In the genomic region with DNA sequence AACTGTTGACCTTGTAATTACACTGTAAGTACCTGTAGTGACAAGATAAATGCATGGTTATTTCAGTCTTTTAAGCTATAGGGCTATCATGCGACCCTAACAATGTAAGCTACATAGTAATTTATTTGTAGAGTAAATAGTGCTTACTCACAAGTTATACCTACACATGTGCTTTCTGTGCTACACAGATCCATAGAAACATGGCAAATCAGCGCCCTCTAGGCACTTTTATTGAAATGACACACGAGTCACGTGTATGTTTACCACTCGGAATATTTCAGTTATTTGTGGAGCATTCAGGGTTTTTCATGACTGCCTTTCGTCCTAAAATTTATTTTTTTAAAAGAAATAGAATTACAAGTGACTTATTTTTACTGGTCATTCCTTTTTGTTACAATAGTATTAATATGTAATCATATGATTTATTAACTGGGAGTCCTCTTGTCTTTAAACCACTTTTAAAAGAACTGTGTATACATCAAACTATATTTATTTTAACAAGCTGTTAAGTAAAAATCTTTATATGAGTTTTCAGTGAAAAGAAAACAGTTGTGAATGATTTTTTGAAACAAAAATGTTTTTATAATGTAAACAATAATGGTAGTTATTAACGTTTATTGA, we compare ENCODE assay signal across 1 cellular context.
TF ChIP-seq lines count a peak whose summit lies in the region.

No MANE protein-coding gene starts in this region.

TF ChIP-seq in HepG2, 621 proteins besides CTCF, POLR2A, EP300 and RAD21 (continued from another document):
- TF ChIP-seq, protein P1, sequence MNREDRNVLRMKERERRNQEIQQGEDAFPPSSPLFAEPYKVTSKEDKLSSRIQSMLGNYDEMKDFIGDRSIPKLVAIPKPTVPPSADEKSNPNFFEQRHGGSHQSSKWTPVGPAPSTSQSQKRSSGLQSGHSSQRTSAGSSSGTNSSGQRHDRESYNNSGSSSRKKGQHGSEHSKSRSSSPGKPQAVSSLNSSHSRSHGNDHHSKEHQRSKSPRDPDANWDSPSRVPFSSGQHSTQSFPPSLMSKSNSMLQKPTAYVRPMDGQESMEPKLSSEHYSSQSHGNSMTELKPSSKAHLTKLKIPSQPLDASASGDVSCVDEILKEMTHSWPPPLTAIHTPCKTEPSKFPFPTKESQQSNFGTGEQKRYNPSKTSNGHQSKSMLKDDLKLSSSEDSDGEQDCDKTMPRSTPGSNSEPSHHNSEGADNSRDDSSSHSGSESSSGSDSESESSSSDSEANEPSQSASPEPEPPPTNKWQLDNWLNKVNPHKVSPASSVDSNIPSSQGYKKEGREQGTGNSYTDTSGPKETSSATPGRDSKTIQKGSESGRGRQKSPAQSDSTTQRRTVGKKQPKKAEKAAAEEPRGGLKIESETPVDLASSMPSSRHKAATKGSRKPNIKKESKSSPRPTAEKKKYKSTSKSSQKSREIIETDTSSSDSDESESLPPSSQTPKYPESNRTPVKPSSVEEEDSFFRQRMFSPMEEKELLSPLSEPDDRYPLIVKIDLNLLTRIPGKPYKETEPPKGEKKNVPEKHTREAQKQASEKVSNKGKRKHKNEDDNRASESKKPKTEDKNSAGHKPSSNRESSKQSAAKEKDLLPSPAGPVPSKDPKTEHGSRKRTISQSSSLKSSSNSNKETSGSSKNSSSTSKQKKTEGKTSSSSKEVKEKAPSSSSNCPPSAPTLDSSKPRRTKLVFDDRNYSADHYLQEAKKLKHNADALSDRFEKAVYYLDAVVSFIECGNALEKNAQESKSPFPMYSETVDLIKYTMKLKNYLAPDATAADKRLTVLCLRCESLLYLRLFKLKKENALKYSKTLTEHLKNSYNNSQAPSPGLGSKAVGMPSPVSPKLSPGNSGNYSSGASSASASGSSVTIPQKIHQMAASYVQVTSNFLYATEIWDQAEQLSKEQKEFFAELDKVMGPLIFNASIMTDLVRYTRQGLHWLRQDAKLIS (CRISPR knock-in tag; IDR thresholded peaks at IDR 0.05) = no peak
- TF ChIP-seq SRF (IDR thresholded peaks at IDR 0.05; ENCODE audit: low read depth, low read length) = no peak
- no peak for TF ChIP-seq HOXA3 (CRISPR knock-in tag; IDR thresholded peaks at IDR 0.05)
- TF ChIP-seq BHLHE40 (IDR thresholded peaks at IDR 0.05; ENCODE audit: low read length) = peak; percentile 73; the same call in 1 of the 2 replicates
- no peak for TF ChIP-seq ZNF318 (CRISPR knock-in tag; IDR thresholded peaks at IDR 0.05)
- TF ChIP-seq SALL1 (CRISPR knock-in tag; IDR thresholded peaks at IDR 0.05) = no peak
- no peak for TF ChIP-seq ZNF281 (CRISPR knock-in tag; IDR thresholded peaks at IDR 0.05; ENCODE audit: borderline replicate concordance)
- no peak for TF ChIP-seq MTA3 (CRISPR knock-in tag; IDR thresholded peaks at IDR 0.05)
- TF ChIP-seq, protein P2, sequence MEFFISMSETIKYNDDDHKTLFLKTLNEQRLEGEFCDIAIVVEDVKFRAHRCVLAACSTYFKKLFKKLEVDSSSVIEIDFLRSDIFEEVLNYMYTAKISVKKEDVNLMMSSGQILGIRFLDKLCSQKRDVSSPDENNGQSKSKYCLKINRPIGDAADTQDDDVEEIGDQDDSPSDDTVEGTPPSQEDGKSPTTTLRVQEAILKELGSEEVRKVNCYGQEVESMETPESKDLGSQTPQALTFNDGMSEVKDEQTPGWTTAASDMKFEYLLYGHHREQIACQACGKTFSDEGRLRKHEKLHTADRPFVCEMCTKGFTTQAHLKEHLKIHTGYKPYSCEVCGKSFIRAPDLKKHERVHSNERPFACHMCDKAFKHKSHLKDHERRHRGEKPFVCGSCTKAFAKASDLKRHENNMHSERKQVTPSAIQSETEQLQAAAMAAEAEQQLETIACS (CRISPR knock-in tag; IDR thresholded peaks at IDR 0.05) = no peak
- TF ChIP-seq ARHGAP35 (CRISPR knock-in tag; IDR thresholded peaks at IDR 0.05; ENCODE audit: borderline replicate concordance) = no peak
- TF ChIP-seq, protein P3, sequence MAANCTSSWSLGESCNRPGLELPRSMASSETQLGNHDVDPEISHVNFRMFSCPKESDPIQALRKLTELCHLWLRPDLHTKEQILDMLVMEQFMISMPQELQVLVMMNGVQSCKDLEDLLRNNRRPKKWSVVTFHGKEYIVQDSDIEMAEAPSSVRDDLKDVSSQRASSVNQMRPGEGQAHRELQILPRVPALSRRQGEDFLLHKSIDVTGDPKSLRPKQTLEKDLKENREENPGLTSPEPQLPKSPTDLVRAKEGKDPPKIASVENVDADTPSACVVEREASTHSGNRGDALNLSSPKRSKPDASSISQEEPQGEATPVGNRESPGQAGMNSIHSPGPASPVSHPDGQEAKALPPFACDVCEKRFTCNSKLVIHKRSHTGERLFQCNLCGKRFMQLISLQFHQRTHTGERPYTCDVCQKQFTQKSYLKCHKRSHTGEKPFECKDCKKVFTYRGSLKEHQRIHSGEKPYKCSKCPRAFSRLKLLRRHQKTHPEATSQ (CRISPR knock-in tag; IDR thresholded peaks at IDR 0.05; ENCODE audit: borderline replicate concordance) = no peak
- TF ChIP-seq MED1 (CRISPR knock-in tag; IDR thresholded peaks at IDR 0.05) = no peak
- no peak for TF ChIP-seq USF2 (IDR thresholded peaks at IDR 0.05; ENCODE audit: low read depth, low read length)
- TF ChIP-seq USF2 (CRISPR knock-in tag; IDR thresholded peaks at IDR 0.05; ENCODE audit: borderline replicate concordance) = no peak
- no peak for TF ChIP-seq SCMH1 (CRISPR knock-in tag; IDR thresholded peaks at IDR 0.05; ENCODE audit: borderline replicate concordance)
- no peak for TF ChIP-seq ZSCAN25 (CRISPR knock-in tag; IDR thresholded peaks at IDR 0.05)
- TF ChIP-seq, protein P4, sequence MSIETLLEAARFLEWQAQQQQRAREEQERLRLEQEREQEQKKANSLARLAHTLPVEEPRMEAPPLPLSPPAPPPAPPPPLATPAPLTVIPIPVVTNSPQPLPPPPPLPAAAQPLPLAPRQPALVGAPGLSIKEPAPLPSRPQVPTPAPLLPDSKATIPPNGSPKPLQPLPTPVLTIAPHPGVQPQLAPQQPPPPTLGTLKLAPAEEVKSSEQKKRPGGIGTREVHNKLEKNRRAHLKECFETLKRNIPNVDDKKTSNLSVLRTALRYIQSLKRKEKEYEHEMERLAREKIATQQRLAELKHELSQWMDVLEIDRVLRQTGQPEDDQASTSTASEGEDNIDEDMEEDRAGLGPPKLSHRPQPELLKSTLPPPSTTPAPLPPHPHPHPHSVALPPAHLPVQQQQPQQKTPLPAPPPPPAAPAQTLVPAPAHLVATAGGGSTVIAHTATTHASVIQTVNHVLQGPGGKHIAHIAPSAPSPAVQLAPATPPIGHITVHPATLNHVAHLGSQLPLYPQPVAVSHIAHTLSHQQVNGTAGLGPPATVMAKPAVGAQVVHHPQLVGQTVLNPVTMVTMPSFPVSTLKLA (IDR thresholded peaks at IDR 0.05) = peak; percentile 54
- no peak for TF ChIP-seq ZMAT3 (CRISPR knock-in tag; conservative IDR thresholded peaks at IDR 0.05)
- TF ChIP-seq PBX3 (CRISPR knock-in tag; IDR thresholded peaks at IDR 0.05; ENCODE audit: borderline replicate concordance) = no peak
- TF ChIP-seq TAF1 (CRISPR knock-in tag; IDR thresholded peaks at IDR 0.05) = no peak
- TF ChIP-seq STAG1 (CRISPR knock-in tag; IDR thresholded peaks at IDR 0.05) = peak; percentile 66
- no peak for TF ChIP-seq NFKB2 (CRISPR knock-in tag; IDR thresholded peaks at IDR 0.05; ENCODE audit: borderline replicate concordance)
- no peak for TF ChIP-seq ZNF12 (CRISPR knock-in tag; IDR thresholded peaks at IDR 0.05)
TF ChIP-seq in HepG2: peak in this region for 4.
